Comparison of ENCODE assay signal across 8 cellular contexts in genomic region chr19:44303976-44304568, GRCh38. TPM values are rescaled to one million over a fixed set of nuclear protein-coding genes. Genes with fewer than 3 reads are reported as not detected.
DNase-seq lines count a peak whose midpoint lies in the region; ATAC-seq, FAIRE-seq and TF ChIP-seq lines count a peak whose summit lies in the region.

No MANE protein-coding gene starts in this region.

- H4K8ac ChIP-seq in H1 (ENCODE audit: extremely low read depth, insufficient read depth, low read length): no peak overlapping the region

- H3K4me1 ChIP-seq in H1 (replicated peaks in 1 of 4; ENCODE audit: control insufficient read depth in 3 of 4, insufficient read depth in 4 of 4, low read length in 3 of 4) (no peaks in the 10 kb centered on the region), aorta (ENCODE audit: control insufficient read depth in 1 of 2, insufficient read depth in 2 of 2, low read length in 2 of 2) (no peaks in the 10 kb centered on the region)

- H3K27me3 ChIP-seq in H1 (replicated peaks in 1 of 4; ENCODE audit: control insufficient read depth in 3 of 4, extremely low read depth in 1 of 4, insufficient read depth in 3 of 4, low read length in 3 of 4): no peaks in the 10 kb centered on the region
- no peaks in the 10 kb centered on the region for H3K27me3 ChIP-seq in aorta (ENCODE audit: control insufficient read depth in 1 of 2, insufficient read depth in 2 of 2, low read length in 1 of 2)

- H3K79me2 ChIP-seq in H1 (ENCODE audit: control insufficient read depth in 1 of 2, insufficient read depth in 2 of 2, low read length in 2 of 2): no peaks in the 10 kb centered on the region

- ATAC-seq in GM21381 (IDR thresholded peaks at IDR 0.05; ENCODE audit: unreplicated experiment) (peak; percentile 7), aorta (ENCODE audit: low FRiP score) (peak; percentile 11)

- H3K56ac ChIP-seq in H1 (replicated peaks; ENCODE audit: insufficient read length, low read depth, low read length): no peak overlapping the region

- H3K4me3 ChIP-seq in H1 (ENCODE audit: extremely low read depth in 1 of 4, insufficient read depth in 2 of 4, low read depth in 3 of 4, low read length in 4 of 4) (peak overlapping the region; percentile 68 to 91 (median 88)), aorta (ENCODE audit: low read length in 2 of 2) (peak overlapping the region; percentile 62)

- H4K91ac ChIP-seq in H1 (replicated peaks; ENCODE audit: insufficient read length, low read length): no peak overlapping the region

- no peak for FAIRE-seq in H1 (lab: Jason Lieb, UNC)

- CTCF ChIA-PET in H1 (lab: Charles Lee; ENCODE audit: partially characterized antibody): no interaction called here

- peaks cover 3% of the 10 kb centered on the region; the same call in 1 of the 2 replicates for H3K23me2 ChIP-seq in H1 (ENCODE audit: low read depth, low read length)

- H2BK5ac ChIP-seq in H1 (ENCODE audit: low read depth, low read length): no peak overlapping the region

- no peaks in the 10 kb centered on the region for H4K20me1 ChIP-seq in H1 (replicated peaks in 1 of 2; ENCODE audit: control insufficient read depth in 1 of 2, insufficient read depth in 2 of 2, low read length in 2 of 2)

- H2AK5ac ChIP-seq in H1 (ENCODE audit: low read depth, low read length): no peak overlapping the region

- H3K4ac ChIP-seq in H1 (replicated peaks; ENCODE audit: insufficient read length, low read depth, low read length): no peak overlapping the region

- H2BK20ac ChIP-seq in H1 (ENCODE audit: low read length): no peak overlapping the region

- H3K4me1 Mint-ChIP-seq in mesothelial cell of epicardium: peaks cover 11% of the 10 kb centered on the region

- no peak overlapping the region for H2BK15ac ChIP-seq in H1 (ENCODE audit: low read length)

- POLR2A ChIA-PET in H1 (lab: Charles Lee; ENCODE audit: partially characterized antibody): interaction anchor here (0.6 to 1.6 kb wide), 3 partner anchors 43 to 192 kb away, joined by 3 to 8 read pairs (median 3); partner anchors contain the start of gene ZNF227

- TF ChIP-seq CTCF in AG09319 (IDR thresholded peaks at IDR 0.05; ENCODE audit: low read depth, low read length): no peak
- no peak for TF ChIP-seq CTCF in H1 (IDR thresholded peaks at IDR 0.05; ENCODE audit: control extremely low read depth in 1 of 3, insufficient read depth in 1 of 3, low read depth in 1 of 3, low read length in 3 of 3)
- no peak for TF ChIP-seq CTCF in mesothelial cell of epicardium (IDR thresholded peaks at IDR 0.05; ENCODE audit: unreplicated experiment)

- no peak for TF ChIP-seq EP300 in H1 (IDR thresholded peaks at IDR 0.05; ENCODE audit: borderline replicate concordance in 1 of 2, low read depth in 2 of 2, low read length in 2 of 2)

- H2AFZ ChIP-seq in H1 (ENCODE audit: low read length): peak overlapping the region; percentile 97

- peaks cover 4 to 6% (median 4%) of the 10 kb centered on the region in 4 experiments; a peak in 5 of 8 replicates for H3K36me3 ChIP-seq in H1 (ENCODE audit: control insufficient read depth in 2 of 4, insufficient read depth in 4 of 4, low read length in 3 of 4)
- H3K36me3 ChIP-seq in aorta (ENCODE audit: control insufficient read depth in 1 of 2, insufficient read depth in 2 of 2, low read length in 1 of 2): peaks cover 3 to 9% of the 10 kb centered on the region in 2 donors

- no peak overlapping the region for H4K5ac ChIP-seq in H1 (ENCODE audit: insufficient read length, low read depth, low read length)

- no peak for TF ChIP-seq POLR2A in H1 (IDR thresholded peaks at IDR 0.05; ENCODE audit: control extremely low read depth in 1 of 2, low read depth in 2 of 2, low read length in 2 of 2)

- H2BK12ac ChIP-seq in H1 (ENCODE audit: low read depth, low read length): no peak overlapping the region

- H3K27ac ChIP-seq in H1 (ENCODE audit: low read depth, low read length) (no peak overlapping the region), aorta (ENCODE audit: low read depth in 1 of 2, low read length in 2 of 2) (no peak overlapping the region)

- no peak overlapping the region for H2BK120ac ChIP-seq in H1 (replicated peaks; ENCODE audit: low read depth, low read length)

- no peaks in the 10 kb centered on the region for H3K79me1 ChIP-seq in H1 (ENCODE audit: low read depth, low read length)

- H3K27me3 Mint-ChIP-seq in mesothelial cell of epicardium (ENCODE audit: low read depth): no peaks in the 10 kb centered on the region

- peak overlapping the region; percentile 96 for H3K27ac Mint-ChIP-seq in mesothelial cell of epicardium

- peaks cover 24% of the 10 kb centered on the region for H3K36me3 Mint-ChIP-seq in mesothelial cell of epicardium

- no peak overlapping the region for H3K18ac ChIP-seq in H1 (ENCODE audit: extremely low read depth, low read length)

- H3K14ac ChIP-seq in H1 (ENCODE audit: insufficient read length): no peak overlapping the region

- H3K9ac ChIP-seq in H1 (replicated peaks in 1 of 4; ENCODE audit: extremely low read depth in 1 of 4, low read depth in 3 of 4, low read length in 3 of 4): peak overlapping the region in 2 of 4 experiments; percentile 8 to 13; a peak in 3 of 7 replicates

- TF ChIP-seq RAD21 in H1 (IDR thresholded peaks at IDR 0.05 in 1 of 2, conservative IDR thresholded peaks at IDR 0.05 in 1 of 2; ENCODE audit: low read depth in 2 of 2, low read length in 2 of 2): no peak

- H3K9me3 ChIP-seq in H1 (ENCODE audit: insufficient read depth in 2 of 2, low read depth in 1 of 2, low read length in 1 of 2): peaks cover 0 to 4% of the 10 kb centered on the region in 2 experiments; a peak in 3 of 4 replicates
- peaks cover 6% of the 10 kb centered on the region for H3K9me3 ChIP-seq in aorta (ENCODE audit: control insufficient read depth, low read length)

- no peak overlapping the region for H3K23ac ChIP-seq in H1 (ENCODE audit: insufficient read length)

- intact Hi-C loops in aorta (cut with DNase I): loop anchor here in 1 of 2 donors (5.0 kb wide), 1 partner anchor 53 kb away; the partner anchor contains the start of gene ZNF112

- 19% methylated on average over 11 of the region's 11 CpGs; no CpG with 5 or more reads in 1 of the 2 experiments for WGBS in H1 (ENCODE audit: extremely low coverage in 1 of 2, insufficient coverage in 1 of 2, insufficient read length in 1 of 2, insufficient replicate concordance in 2 of 2, low coverage in 1 of 2, low lambda C conversion rate in 2 of 2, missing lambda C conversion rate in 1 of 2), 2 experiments
- WGBS in aorta, 2 donors: 1 to 2% methylated on average over 11 of the region's 11 CpGs

- peaks cover 28% of the 10 kb centered on the region for H3K9me3 Mint-ChIP-seq in mesothelial cell of epicardium

- peak; percentile 4 for DNase-seq in AG09319 (ENCODE audit: extremely low read depth, low read depth)
- peak; percentile 26 for DNase-seq in SK-N-DZ (ENCODE audit: low spot score)
- DNase-seq in H1 (ENCODE audit: low read depth in 1 of 2, low spot score in 2 of 2): no peak
- DNase-seq in mesothelial cell of epicardium (ENCODE audit: low spot score in 2 of 2, unreplicated experiment in 2 of 2): no peak
- no peak for DNase-seq in aorta
- DNase-seq in NCI-H524 (lab: John Stamatoyannopoulos, UW): no peak
- DNase-seq in HuH-7.5 (ENCODE audit: low spot score): no peak

- peak overlapping the region; percentile 59 to 71 for H3K4me2 ChIP-seq in H1 (ENCODE audit: insufficient read depth in 1 of 2, low read depth in 2 of 2, low read length in 2 of 2)

- peak overlapping the region; percentile 90 for H3K4me3 Mint-ChIP-seq in mesothelial cell of epicardium

RNA-seq across cellular contexts. Expression of gene ZNF235, which starts 0.8 kb away (rescaled TPM):
- 4.7 and 4.8 TPM in 2 replicates for polyA plus RNA-seq in SK-N-DZ (2014; cell fraction: cytosol; rRNA removed)
- polyA plus RNA-seq in SK-N-DZ (2014; cell fraction: nucleus; rRNA removed): 7.8 and 8.4 TPM in 2 replicates
- 4.5 and 5.3 TPM in 2 replicates for total RNA-seq in H1 (2021; fragmentation: NEBNext Ultra II Directional; extraction: Animal tissue kit (Norgen Biotek cat#: 25700))
- 1.1 and 2.0 TPM in 2 replicates for polyA plus RNA-seq in H1 (2011; rRNA removed)
- 1.7 TPM for polyA plus RNA-seq in H1 (2011; cell fraction: cytosol; rRNA removed)
- polyA plus RNA-seq in H1 (2011; cell fraction: nucleus; rRNA removed): 3.2 TPM
- 2.9 to 4.1 TPM (median 3.2 TPM) in 4 replicates for polyA plus RNA-seq in H1 (2012, experiment 1 of 2)
- 0.66 TPM for polyA plus RNA-seq in H1 (2012, experiment 2 of 2)
- 2.3 TPM for polyA plus RNA-seq in H1 (2013, experiment 1 of 2)
- polyA plus RNA-seq in H1 (2013, experiment 2 of 2): 1.8 TPM
- 7.0 and 8.7 TPM in 2 replicates for polyA minus RNA-seq in H1 (2011; rRNA and poly(A)+ RNA removed)
- 2.5 TPM for polyA minus RNA-seq in H1 (2011; cell fraction: cytosol; rRNA and poly(A)+ RNA removed)
- 15.2 TPM for polyA minus RNA-seq in H1 (2011; cell fraction: nucleus; rRNA and poly(A)+ RNA removed)
- total RNA-seq in mesothelial cell of epicardium: 12.5 to 14.0 TPM (median 13.2 TPM) in 3 replicates
- 10 to 100 TPM in 1 of 2 donors, 1 to 10 TPM in 1; 6.2 to 11.0 TPM for total RNA-seq in aorta
- polyA plus RNA-seq in aorta: 1 to 10 TPM; 2.3 to 3.1 TPM

RNA-seq across cellular contexts. Expression of gene ZNF233, which starts 44.4 kb away (rescaled TPM):
- polyA plus RNA-seq in SK-N-DZ (2014; cell fraction: cytosol; rRNA removed): 0.23 and 0.85 TPM in 2 replicates
- polyA plus RNA-seq in SK-N-DZ (2014; cell fraction: nucleus; rRNA removed): 0.58 and 1.2 TPM in 2 replicates
- 1.6 and 1.8 TPM in 2 replicates for total RNA-seq in H1 (2021; fragmentation: NEBNext Ultra II Directional; extraction: Animal tissue kit (Norgen Biotek cat#: 25700))
- polyA plus RNA-seq in H1 (2011; rRNA removed): 0.19 and 0.54 TPM in 2 replicates
- polyA plus RNA-seq in H1 (2011; cell fraction: cytosol; rRNA removed): 0.49 TPM
- polyA plus RNA-seq in H1 (2011; cell fraction: nucleus; rRNA removed): 1.1 TPM
- polyA plus RNA-seq in H1 (2012, experiment 1 of 2): 1.2 to 1.6 TPM (median 1.3 TPM) in 4 replicates
- not detected for polyA plus RNA-seq in H1 (2012, experiment 2 of 2)
- 1.2 TPM for polyA plus RNA-seq in H1 (2013, experiment 1 of 2)
- polyA plus RNA-seq in H1 (2013, experiment 2 of 2): 1.0 TPM
- 2.4 and 4.1 TPM in 2 replicates for polyA minus RNA-seq in H1 (2011; rRNA and poly(A)+ RNA removed)
- polyA minus RNA-seq in H1 (2011; cell fraction: cytosol; rRNA and poly(A)+ RNA removed): 1.8 TPM
- polyA minus RNA-seq in H1 (2011; cell fraction: nucleus; rRNA and poly(A)+ RNA removed): 8.0 TPM
- 2.6 to 3.9 TPM (median 3.1 TPM) in 3 replicates for total RNA-seq in mesothelial cell of epicardium
- under 1 TPM; 0.19 to 0.36 TPM for total RNA-seq in aorta
- under 1 TPM; 0.67 to 0.75 TPM for polyA plus RNA-seq in aorta

RNA-seq across cellular contexts. Expression of gene ZNF112, which starts 52.4 kb away (rescaled TPM):
- 8.2 and 12.2 TPM in 2 replicates for polyA plus RNA-seq in SK-N-DZ (2014; cell fraction: cytosol; rRNA removed)
- polyA plus RNA-seq in SK-N-DZ (2014; cell fraction: nucleus; rRNA removed): 15.9 and 26.2 TPM in 2 replicates
- 2.4 and 2.8 TPM in 2 replicates for total RNA-seq in H1 (2021; fragmentation: NEBNext Ultra II Directional; extraction: Animal tissue kit (Norgen Biotek cat#: 25700))
- polyA plus RNA-seq in H1 (2011; rRNA removed) (0.67 and 0.70 TPM in 2 replicates), aorta (1 to 10 TPM; 1.9 to 2.9 TPM)
- 1.1 TPM for polyA plus RNA-seq in H1 (2011; cell fraction: cytosol; rRNA removed)
- 0.96 TPM for polyA plus RNA-seq in H1 (2011; cell fraction: nucleus; rRNA removed)
- 1.2 to 2.9 TPM (median 1.5 TPM) in 4 replicates for polyA plus RNA-seq in H1 (2012, experiment 1 of 2)
- polyA plus RNA-seq in H1 (2012, experiment 2 of 2): 0.09 TPM
- 1.5 TPM for polyA plus RNA-seq in H1 (2013, experiment 1 of 2)
- polyA plus RNA-seq in H1 (2013, experiment 2 of 2): 1.5 TPM
- polyA minus RNA-seq in H1 (2011; rRNA and poly(A)+ RNA removed): 2.7 and 3.9 TPM in 2 replicates
- 1.5 TPM for polyA minus RNA-seq in H1 (2011; cell fraction: cytosol; rRNA and poly(A)+ RNA removed)
- 7.6 TPM for polyA minus RNA-seq in H1 (2011; cell fraction: nucleus; rRNA and poly(A)+ RNA removed)
- total RNA-seq in mesothelial cell of epicardium (13.0 to 13.6 TPM (median 13.0 TPM) in 3 replicates), aorta (1 to 10 TPM; 4.9 to 8.0 TPM)

Comparison
In these comparisons a context has a peak if more than half of its experiments do, and no peak if none do; other contexts are left out.
1. DNase-seq: peak in AG09319 (single experiment) and SK-N-DZ (single experiment); none in H1 (0 of 2), mesothelial cell of epicardium (0 of 2), aorta (0 of 2), NCI-H524 (0 of 2) and HuH-7.5 (single experiment).